1 cellular context compared by ENCODE assay signal in genomic region chr6:47083586-47084047, GRCh38.
TF ChIP-seq lines count a peak whose summit lies in the region.

No MANE protein-coding gene starts in this region.

TF ChIP-seq in HepG2, 621 proteins besides CTCF, POLR2A, EP300 and RAD21 (continued from another document and continues in another):
- TF ChIP-seq ZNF333 (CRISPR knock-in tag; IDR thresholded peaks at IDR 0.05; ENCODE audit: borderline replicate concordance): no peak
- no peak for TF ChIP-seq MAFF (IDR thresholded peaks at IDR 0.05; ENCODE audit: low read depth, low read length)
- TF ChIP-seq SP1 (IDR thresholded peaks at IDR 0.05): no peak
- no peak for TF ChIP-seq SP1 (CRISPR knock-in tag; IDR thresholded peaks at IDR 0.05)
- no peak for TF ChIP-seq ZFP36L2 (CRISPR knock-in tag; IDR thresholded peaks at IDR 0.05)
- no peak for TF ChIP-seq RBM39 (IDR thresholded peaks at IDR 0.05; ENCODE audit: low read depth, low read length, poor library complexity, severe bottlenecking)
- no peak for TF ChIP-seq MAF1 (CRISPR knock-in tag; IDR thresholded peaks at IDR 0.05; ENCODE audit: borderline replicate concordance)
- TF ChIP-seq NFAT5 (CRISPR knock-in tag; IDR thresholded peaks at IDR 0.05): no peak
- TF ChIP-seq GZF1 (CRISPR knock-in tag; IDR thresholded peaks at IDR 0.05): no peak
- no peak for TF ChIP-seq CBX2 (IDR thresholded peaks at IDR 0.05; ENCODE audit: low read depth, low read length)
- no peak for TF ChIP-seq CBX2 (CRISPR knock-in tag; IDR thresholded peaks at IDR 0.05; ENCODE audit: low read depth)
- TF ChIP-seq ZNF577 (CRISPR knock-in tag; IDR thresholded peaks at IDR 0.05; ENCODE audit: borderline replicate concordance, low read depth): no peak
- no peak for TF ChIP-seq AGO1 (IDR thresholded peaks at IDR 0.05; ENCODE audit: low read depth, low read length, poor library complexity, severe bottlenecking)
- TF ChIP-seq ZNF766 (CRISPR knock-in tag; IDR thresholded peaks at IDR 0.05; ENCODE audit: borderline replicate concordance): no peak
- no peak for TF ChIP-seq PITX1 (CRISPR knock-in tag; IDR thresholded peaks at IDR 0.05)
- TF ChIP-seq, protein P1, sequence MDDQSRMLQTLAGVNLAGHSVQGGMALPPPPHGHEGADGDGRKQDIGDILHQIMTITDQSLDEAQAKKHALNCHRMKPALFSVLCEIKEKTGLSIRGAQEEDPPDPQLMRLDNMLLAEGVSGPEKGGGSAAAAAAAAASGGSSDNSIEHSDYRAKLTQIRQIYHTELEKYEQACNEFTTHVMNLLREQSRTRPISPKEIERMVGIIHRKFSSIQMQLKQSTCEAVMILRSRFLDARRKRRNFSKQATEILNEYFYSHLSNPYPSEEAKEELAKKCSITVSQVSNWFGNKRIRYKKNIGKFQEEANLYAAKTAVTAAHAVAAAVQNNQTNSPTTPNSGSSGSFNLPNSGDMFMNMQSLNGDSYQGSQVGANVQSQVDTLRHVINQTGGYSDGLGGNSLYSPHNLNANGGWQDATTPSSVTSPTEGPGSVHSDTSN (CRISPR knock-in tag; IDR thresholded peaks at IDR 0.05; ENCODE audit: borderline replicate concordance): no peak
- TF ChIP-seq SKIL (CRISPR knock-in tag; IDR thresholded peaks at IDR 0.05; ENCODE audit: borderline replicate concordance): no peak
- no peak; the same call in 1 of the 2 replicates for TF ChIP-seq SNAPC2 (CRISPR knock-in tag; IDR thresholded peaks at IDR 0.05)
- no peak for TF ChIP-seq ZNF496 (CRISPR knock-in tag; IDR thresholded peaks at IDR 0.05; ENCODE audit: insufficient replicate concordance)
- TF ChIP-seq GMEB2 (CRISPR knock-in tag; IDR thresholded peaks at IDR 0.05; ENCODE audit: low read depth): no peak
- TF ChIP-seq MEIS1 (CRISPR knock-in tag; IDR thresholded peaks at IDR 0.05; ENCODE audit: borderline replicate concordance): peak; percentile 46; the same call in 1 of the 2 replicates
- TF ChIP-seq KDM3A (CRISPR knock-in tag; IDR thresholded peaks at IDR 0.05; ENCODE audit: low read depth): no peak
- TF ChIP-seq TFDP2 (CRISPR knock-in tag; IDR thresholded peaks at IDR 0.05): no peak
- TF ChIP-seq ZNF383 (CRISPR knock-in tag; IDR thresholded peaks at IDR 0.05; ENCODE audit: borderline replicate concordance): no peak
- no peak for TF ChIP-seq ZNF235 (CRISPR knock-in tag; IDR thresholded peaks at IDR 0.05; ENCODE audit: borderline replicate concordance)
- no peak for TF ChIP-seq ZC3H4 (CRISPR knock-in tag; IDR thresholded peaks at IDR 0.05; ENCODE audit: borderline replicate concordance)
- TF ChIP-seq ZNF274 (CRISPR knock-in tag; IDR thresholded peaks at IDR 0.05): no peak
- TF ChIP-seq FOXP4 (CRISPR knock-in tag; IDR thresholded peaks at IDR 0.05): peak; percentile 61
- TF ChIP-seq ATRX (CRISPR knock-in tag; IDR thresholded peaks at IDR 0.05; ENCODE audit: borderline replicate concordance): no peak
- no peak for TF ChIP-seq NFE2L1 (CRISPR knock-in tag; IDR thresholded peaks at IDR 0.05; ENCODE audit: borderline replicate concordance)
- no peak for TF ChIP-seq ZNF777 (CRISPR knock-in tag; IDR thresholded peaks at IDR 0.05)
- peak; percentile 17; the same call in 1 of the 2 replicates for TF ChIP-seq SP5 (CRISPR knock-in tag; IDR thresholded peaks at IDR 0.05; ENCODE audit: borderline replicate concordance, low read depth)
- TF ChIP-seq NFIB (CRISPR knock-in tag; IDR thresholded peaks at IDR 0.05; ENCODE audit: borderline replicate concordance): no peak
- TF ChIP-seq DMAP1 (CRISPR knock-in tag; IDR thresholded peaks at IDR 0.05): no peak
- no peak for TF ChIP-seq ZBTB3 (CRISPR knock-in tag; IDR thresholded peaks at IDR 0.05; ENCODE audit: borderline replicate concordance, low read depth)
- TF ChIP-seq FOSL1 (CRISPR knock-in tag; IDR thresholded peaks at IDR 0.05; ENCODE audit: borderline replicate concordance): no peak
- TF ChIP-seq ZNF563 (CRISPR knock-in tag; IDR thresholded peaks at IDR 0.05): no peak
- TF ChIP-seq, protein P2, sequence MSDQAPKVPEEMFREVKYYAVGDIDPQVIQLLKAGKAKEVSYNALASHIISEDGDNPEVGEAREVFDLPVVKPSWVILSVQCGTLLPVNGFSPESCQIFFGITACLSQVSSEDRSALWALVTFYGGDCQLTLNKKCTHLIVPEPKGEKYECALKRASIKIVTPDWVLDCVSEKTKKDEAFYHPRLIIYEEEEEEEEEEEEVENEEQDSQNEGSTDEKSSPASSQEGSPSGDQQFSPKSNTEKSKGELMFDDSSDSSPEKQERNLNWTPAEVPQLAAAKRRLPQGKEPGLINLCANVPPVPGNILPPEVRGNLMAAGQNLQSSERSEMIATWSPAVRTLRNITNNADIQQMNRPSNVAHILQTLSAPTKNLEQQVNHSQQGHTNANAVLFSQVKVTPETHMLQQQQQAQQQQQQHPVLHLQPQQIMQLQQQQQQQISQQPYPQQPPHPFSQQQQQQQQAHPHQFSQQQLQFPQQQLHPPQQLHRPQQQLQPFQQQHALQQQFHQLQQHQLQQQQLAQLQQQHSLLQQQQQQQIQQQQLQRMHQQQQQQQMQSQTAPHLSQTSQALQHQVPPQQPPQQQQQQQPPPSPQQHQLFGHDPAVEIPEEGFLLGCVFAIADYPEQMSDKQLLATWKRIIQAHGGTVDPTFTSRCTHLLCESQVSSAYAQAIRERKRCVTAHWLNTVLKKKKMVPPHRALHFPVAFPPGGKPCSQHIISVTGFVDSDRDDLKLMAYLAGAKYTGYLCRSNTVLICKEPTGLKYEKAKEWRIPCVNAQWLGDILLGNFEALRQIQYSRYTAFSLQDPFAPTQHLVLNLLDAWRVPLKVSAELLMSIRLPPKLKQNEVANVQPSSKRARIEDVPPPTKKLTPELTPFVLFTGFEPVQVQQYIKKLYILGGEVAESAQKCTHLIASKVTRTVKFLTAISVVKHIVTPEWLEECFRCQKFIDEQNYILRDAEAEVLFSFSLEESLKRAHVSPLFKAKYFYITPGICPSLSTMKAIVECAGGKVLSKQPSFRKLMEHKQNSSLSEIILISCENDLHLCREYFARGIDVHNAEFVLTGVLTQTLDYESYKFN (CRISPR knock-in tag; conservative IDR thresholded peaks at IDR 0.05): peak; percentile 63; the same call in 1 of the 2 replicates
- no peak for TF ChIP-seq ZNF704 (CRISPR knock-in tag; IDR thresholded peaks at IDR 0.05; ENCODE audit: borderline replicate concordance)
- TF ChIP-seq EEA1 (CRISPR knock-in tag; IDR thresholded peaks at IDR 0.05; ENCODE audit: borderline replicate concordance): no peak
- no peak for TF ChIP-seq HNRNPUL1 (IDR thresholded peaks at IDR 0.05; ENCODE audit: low read depth, low read length)
